9 cellular contexts compared by ENCODE assay signal in the genomic region with DNA sequence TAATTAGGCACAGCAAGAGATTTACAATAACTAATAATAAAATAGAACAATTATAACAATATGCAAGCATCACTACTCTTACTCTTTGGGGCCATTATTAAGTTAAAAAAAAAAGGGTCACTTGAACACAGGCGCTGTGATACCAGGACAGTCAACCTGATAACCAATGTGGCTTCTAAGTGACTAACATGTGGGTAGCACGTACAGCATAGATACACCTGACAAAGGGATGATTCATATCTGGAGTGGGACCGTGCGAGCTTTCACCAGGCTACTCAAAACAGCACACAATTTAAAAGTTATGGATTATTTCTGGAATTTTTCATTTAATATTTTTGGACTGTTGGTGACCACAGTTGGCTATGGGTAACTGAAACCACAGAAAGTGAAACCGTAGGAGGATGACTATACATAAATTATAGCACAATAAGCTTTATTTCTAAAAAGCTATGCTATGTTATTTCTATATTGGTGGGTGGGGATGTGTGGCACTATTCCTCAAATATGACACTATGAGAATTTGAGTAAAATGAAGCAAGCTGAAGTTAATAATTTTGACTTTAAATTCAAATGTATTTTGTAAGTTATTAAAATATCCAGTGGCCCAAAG.
DNase-seq lines count a peak whose midpoint lies in the region; ATAC-seq, FAIRE-seq and TF ChIP-seq lines count a peak whose summit lies in the region.
"Had no signal": no experiment of that assay in that cellular context is flagged by ENCODE, and none has a peak within 500 bp of the region (broad histone marks: within the 10 kb centered on the region; RNA-seq: fewer than 3 reads in every experiment).

No MANE protein-coding gene starts in this region.

- peaks cover 2% of the 10 kb centered on the region for H3K9me3 Mint-ChIP-seq in activated naive CD8-positive, alpha-beta T cell treated with anti-CD3 and anti-CD28 coated beads for 36 hours
- peaks cover 6% of the 10 kb centered on the region for H3K9me3 Mint-ChIP-seq in activated T-helper 2 cell treated with anti-CD3 and anti-CD28 coated beads, Interferon-gamma antibody, Interleukin-2, Interleukin-4, amounts not matched to agents 10 μg/mL and 5 μg/mL and 100 μg/mL, durations not matched to agents 14 hours and 24 hours and 36 hours

- H3K36me3 Mint-ChIP-seq in activated naive CD8-positive, alpha-beta T cell treated with anti-CD3 and anti-CD28 coated beads for 36 hours = peaks cover 21% of the 10 kb centered on the region
- H3K36me3 Mint-ChIP-seq in activated T-helper 2 cell treated with anti-CD3 and anti-CD28 coated beads, Interferon-gamma antibody, Interleukin-2, Interleukin-4, amounts not matched to agents 10 μg/mL and 5 μg/mL and 100 μg/mL, durations not matched to agents 14 hours and 24 hours and 36 hours (ENCODE audit: low read depth) = peaks cover 5% of the 10 kb centered on the region

- DNase-seq in GM20000 (ENCODE audit: low spot score) = peak; percentile 45
- DNase-seq in activated naive CD8-positive, alpha-beta T cell treated with anti-CD3 and anti-CD28 coated beads for 36 hours = peak; percentile 45
- no peak for DNase-seq in activated T-helper 2 cell treated with anti-CD3 and anti-CD28 coated beads, Interferon-gamma antibody, Interleukin-2, Interleukin-4, amounts not matched to agents 10 μg/mL and 5 μg/mL and 100 μg/mL, durations not matched to agents 14 hours and 24 hours and 36 hours (ENCODE audit: low spot score)
- no peak for DNase-seq in H54 (ENCODE audit: insufficient read length, low spot score)
- DNase-seq in caudate nucleus (lab: John Stamatoyannopoulos, UW) = no peak
- DNase-seq in NCI-H2029 (lab: John Stamatoyannopoulos, UW) = no peak

- no peaks in the 10 kb centered on the region for H3K27me3 Mint-ChIP-seq in activated naive CD8-positive, alpha-beta T cell treated with anti-CD3 and anti-CD28 coated beads for 36 hours
- H3K27me3 Mint-ChIP-seq in activated T-helper 2 cell treated with anti-CD3 and anti-CD28 coated beads, Interferon-gamma antibody, Interleukin-2, Interleukin-4, amounts not matched to agents 10 μg/mL and 5 μg/mL and 100 μg/mL, durations not matched to agents 14 hours and 24 hours and 36 hours (ENCODE audit: low read depth) = peaks cover 18% of the 10 kb centered on the region
- H3K27me3 Mint-ChIP-seq: memory B cell had no signal

- H3K27ac ChIP-seq in caudate nucleus (ENCODE audit: low read depth, low read length) = no peak overlapping the region

- FAIRE-seq in H54 (lab: Jason Lieb, UNC) = no peak

- H3K4me1 Mint-ChIP-seq in activated naive CD8-positive, alpha-beta T cell treated with anti-CD3 and anti-CD28 coated beads for 36 hours = peaks cover 12% of the 10 kb centered on the region
- peaks cover 23% of the 10 kb centered on the region for H3K4me1 Mint-ChIP-seq in activated T-helper 2 cell treated with anti-CD3 and anti-CD28 coated beads, Interferon-gamma antibody, Interleukin-2, Interleukin-4, amounts not matched to agents 10 μg/mL and 5 μg/mL and 100 μg/mL, durations not matched to agents 14 hours and 24 hours and 36 hours (ENCODE audit: low read depth)

- ATAC-seq in GM18498 (IDR thresholded peaks at IDR 0.05; ENCODE audit: unreplicated experiment) (peak; percentile 98), HG03196 (IDR thresholded peaks at IDR 0.05; ENCODE audit: unreplicated experiment) (peak; percentile 98)

- no peak for TF ChIP-seq POLR2A in H54 (IDR thresholded peaks at IDR 0.05; ENCODE audit: low read depth, low read length)

- intact Hi-C loops in activated T-helper 2 cell treated with anti-CD3 and anti-CD28 coated beads, Interferon-gamma antibody, Interleukin-2, Interleukin-4, amounts not matched to agents 10 μg/mL and 5 μg/mL and 100 μg/mL, durations not matched to agents 14 hours and 24 hours and 36 hours (cut with micrococcal nuclease) = loop anchor here (1.0 to 10.0 kb wide), 6 partner anchors 16 to 265 kb away; no protein-coding TSS in a partner anchor

- no peak for TF ChIP-seq CTCF in GM20000 (IDR thresholded peaks at IDR 0.05; ENCODE audit: extremely low read depth, missing control alignments)

- no peak overlapping the region for H3K27ac Mint-ChIP-seq in activated naive CD8-positive, alpha-beta T cell treated with anti-CD3 and anti-CD28 coated beads for 36 hours
- H3K27ac Mint-ChIP-seq in activated T-helper 2 cell treated with anti-CD3 and anti-CD28 coated beads, Interferon-gamma antibody, Interleukin-2, Interleukin-4, amounts not matched to agents 10 μg/mL and 5 μg/mL and 100 μg/mL, durations not matched to agents 14 hours and 24 hours and 36 hours = no peak overlapping the region
- H3K27ac Mint-ChIP-seq: memory B cell had no signal

- peak overlapping the region; percentile 7 for H3K4me3 Mint-ChIP-seq in activated naive CD8-positive, alpha-beta T cell treated with anti-CD3 and anti-CD28 coated beads for 36 hours
- no peak overlapping the region for H3K4me3 Mint-ChIP-seq in activated T-helper 2 cell treated with anti-CD3 and anti-CD28 coated beads, Interferon-gamma antibody, Interleukin-2, Interleukin-4, amounts not matched to agents 10 μg/mL and 5 μg/mL and 100 μg/mL, durations not matched to agents 14 hours and 24 hours and 36 hours (ENCODE audit: low read depth)
- H3K4me3 Mint-ChIP-seq: memory B cell had no signal

Comparison
In these comparisons a context has a peak if more than half of its experiments do, and no peak if none do; other contexts are left out.
1. DNase-seq: peak in GM20000 (single experiment) and activated naive CD8-positive, alpha-beta T cell treated with anti-CD3 and anti-CD28 coated beads for 36 hours (single experiment); none in activated T-helper 2 cell treated with anti-CD3 and anti-CD28 coated beads, Interferon-gamma antibody, Interleukin-2, Interleukin-4, amounts not matched to agents 10 μg/mL and 5 μg/mL and 100 μg/mL, durations not matched to agents 14 hours and 24 hours and 36 hours (single experiment), H54 (single experiment), caudate nucleus (0 of 61) and NCI-H2029 (single experiment).